ENCODE assay signal across 9 cellular contexts in the genomic region with DNA sequence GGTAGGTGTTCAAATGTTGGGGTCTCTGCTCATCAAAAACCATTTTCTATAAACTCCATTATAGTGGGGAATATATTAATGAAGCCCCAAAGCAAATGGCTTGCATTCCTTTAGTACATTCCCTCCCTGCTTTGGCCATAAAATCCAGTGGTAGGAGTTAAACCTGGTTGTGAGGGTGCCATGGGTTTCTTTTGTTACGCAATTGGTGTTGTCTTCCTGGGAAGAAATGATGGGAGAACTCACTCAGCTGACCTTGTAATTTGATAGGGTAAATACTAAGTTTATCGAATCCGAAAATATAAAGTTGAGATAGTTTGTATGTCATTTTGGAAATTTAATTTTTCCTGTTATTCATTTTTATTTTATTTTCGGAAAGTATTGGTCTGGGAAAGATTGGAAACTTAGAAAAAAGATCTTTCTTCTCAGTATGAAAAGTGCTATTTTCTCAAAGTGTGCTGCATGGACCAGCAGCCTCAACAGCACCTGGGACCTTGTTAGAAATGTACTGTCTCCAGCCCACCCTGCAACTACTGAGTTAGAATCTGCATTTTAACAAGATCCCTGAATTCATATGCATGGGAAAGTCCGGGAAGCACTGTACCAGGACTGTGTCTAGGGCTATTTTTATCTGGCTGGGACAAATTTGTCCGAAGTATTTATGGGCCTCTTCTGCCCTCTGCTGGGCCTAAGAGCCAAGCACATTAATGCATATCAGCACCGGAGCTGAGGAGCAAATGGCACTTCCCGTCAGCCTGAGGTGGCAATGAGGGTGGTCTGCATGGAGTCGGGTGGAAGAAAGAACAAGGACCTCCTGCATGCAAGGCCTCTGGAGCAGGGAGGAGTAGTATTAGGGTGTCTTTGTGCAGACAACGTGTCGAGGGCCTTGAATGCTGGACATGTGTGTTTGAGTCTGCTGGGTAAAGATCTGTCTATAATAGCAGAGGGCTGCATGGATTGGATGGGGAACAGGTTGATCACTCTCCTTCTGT. TPM values are rescaled to one million over a fixed set of nuclear protein-coding genes. Genes with fewer than 3 reads are reported as not detected.
DNase-seq lines count a peak whose midpoint lies in the region; ATAC-seq and TF ChIP-seq lines count a peak whose summit lies in the region.
"Had no signal": no experiment of that assay in that cellular context is flagged by ENCODE, and none has a peak within 500 bp of the region (broad histone marks: within the 10 kb centered on the region; RNA-seq: fewer than 3 reads in every experiment).

No MANE protein-coding gene starts in this region.

- H3K27me3 Mint-ChIP-seq in CD4-positive, CD25-positive, alpha-beta regulatory T cell: peaks cover 5% of the 10 kb centered on the region
- H3K27me3 Mint-ChIP-seq in activated CD8-positive, alpha-beta memory T cell treated with anti-CD3 and anti-CD28 coated beads, Interleukin-2, amount 10 ng/mL, durations not matched to agents 7 days and 5 days: peaks cover 17% of the 10 kb centered on the region
- H3K27me3 Mint-ChIP-seq: IgD-negative memory B cell had no signal

- no peak overlapping the region for H3K4me3 ChIP-seq in CD4-positive, CD25-positive, alpha-beta regulatory T cell (ENCODE audit: low read depth, low read length)
- H3K4me3 ChIP-seq in epithelial cell of proximal tubule (ENCODE audit: low read depth, low read length): no peak overlapping the region

- H3K9me3 Mint-ChIP-seq in CD4-positive, CD25-positive, alpha-beta regulatory T cell: peaks cover 0 to 4% (median 0%) of the 10 kb centered on the region in 7 donors
- no peaks in the 10 kb centered on the region for H3K9me3 Mint-ChIP-seq in activated CD8-positive, alpha-beta memory T cell treated with anti-CD3 and anti-CD28 coated beads, Interleukin-2, amount 10 ng/mL, durations not matched to agents 7 days and 5 days (ENCODE audit: low read depth)

- H3K27ac Mint-ChIP-seq in CD4-positive, CD25-positive, alpha-beta regulatory T cell: no peak overlapping the region
- H3K27ac Mint-ChIP-seq in activated CD8-positive, alpha-beta memory T cell treated with anti-CD3 and anti-CD28 coated beads, Interleukin-2, amount 10 ng/mL, durations not matched to agents 7 days and 5 days: no peak overlapping the region
- H3K27ac Mint-ChIP-seq: IgD-negative memory B cell had no signal

- no peak overlapping the region for H3K4me3 Mint-ChIP-seq in CD4-positive, CD25-positive, alpha-beta regulatory T cell
- no peak overlapping the region for H3K4me3 Mint-ChIP-seq in activated CD8-positive, alpha-beta memory T cell treated with anti-CD3 and anti-CD28 coated beads, Interleukin-2, amount 10 ng/mL, durations not matched to agents 7 days and 5 days
- H3K4me3 Mint-ChIP-seq: IgD-negative memory B cell had no signal

- no peaks in the 10 kb centered on the region for H3K9me3 ChIP-seq in CD4-positive, CD25-positive, alpha-beta regulatory T cell (ENCODE audit: control insufficient read depth in 2 of 2, low read length in 2 of 2)

- no peaks in the 10 kb centered on the region for H3K27me3 ChIP-seq in CD4-positive, CD25-positive, alpha-beta regulatory T cell (ENCODE audit: control insufficient read depth, insufficient read depth, low read length)

- no peaks in the 10 kb centered on the region for H3K36me3 Mint-ChIP-seq in CD4-positive, CD25-positive, alpha-beta regulatory T cell
- H3K36me3 Mint-ChIP-seq in activated CD8-positive, alpha-beta memory T cell treated with anti-CD3 and anti-CD28 coated beads, Interleukin-2, amount 10 ng/mL, durations not matched to agents 7 days and 5 days: no peaks in the 10 kb centered on the region
- H3K36me3 Mint-ChIP-seq: IgD-negative memory B cell had no signal

- CTCF ChIA-PET in activated CD8-positive, alpha-beta memory T cell treated with anti-CD3 and anti-CD28 coated beads, Interleukin-2, amount 10 ng/mL, durations not matched to agents 7 days and 5 days (lab: Charles Lee): interaction anchor here (0.6 to 3.4 kb wide), 42 partner anchors 8 to 539 kb away, joined by 3 to 13 read pairs (median 4); no protein-coding TSS in a partner anchor

- no peak overlapping the region for H3K27ac ChIP-seq in CD4-positive, CD25-positive, alpha-beta regulatory T cell (ENCODE audit: insufficient read depth, low read length, poor library complexity, severe bottlenecking)

- DNase-seq in CD4-positive, CD25-positive, alpha-beta regulatory T cell: peak; percentile 45 to 71 (median 59)
- DNase-seq in NOMO-1 treated with DMSO at 0.1 percent for 48 hours (lab: John Stamatoyannopoulos, UW; ENCODE audit: unreplicated experiment): peak; percentile 24
- peak; percentile 66 for DNase-seq in activated CD8-positive, alpha-beta memory T cell treated with anti-CD3 and anti-CD28 coated beads, Interleukin-2, amount 10 ng/mL, durations not matched to agents 7 days and 5 days
- peak; percentile 33 for DNase-seq in epithelial cell of proximal tubule (ENCODE audit: low read depth)
- DNase-seq in myocyte (ENCODE audit: low read depth): peak; percentile 80
- DNase-seq in stimulated activated CD8-positive, alpha-beta memory T cell treated with anti-CD3 and anti-CD28 coated beads, Interleukin-7, amount 100 ng/mL, for 1 hour (ENCODE audit: low read depth in 2 of 2): peak; percentile 25 to 27

- H3K4me1 Mint-ChIP-seq in CD4-positive, CD25-positive, alpha-beta regulatory T cell: peaks cover 0 to 5% (median 2%) of the 10 kb centered on the region in 4 donors
- H3K4me1 Mint-ChIP-seq in activated CD8-positive, alpha-beta memory T cell treated with anti-CD3 and anti-CD28 coated beads, Interleukin-2, amount 10 ng/mL, durations not matched to agents 7 days and 5 days: peaks cover 2% of the 10 kb centered on the region

- TF ChIP-seq CTCF in epithelial cell of proximal tubule (conservative IDR thresholded peaks at IDR 0.05; ENCODE audit: low read depth, low read length): peak; percentile 85

- ATAC-seq in CD4-positive, CD25-positive, alpha-beta regulatory T cell (ENCODE audit: low read depth in 2 of 2): peak; percentile 71 to 76
- ATAC-seq in HG03354 (IDR thresholded peaks at IDR 0.05; ENCODE audit: poor library complexity, severe bottlenecking, unreplicated experiment) (peak; percentile 50), GM19324 (IDR thresholded peaks at IDR 0.05; ENCODE audit: low FRiP score, unreplicated experiment) (no peak)
- peak; percentile 87 for ATAC-seq in activated CD8-positive, alpha-beta memory T cell treated with anti-CD3 and anti-CD28 coated beads, Interleukin-2, amount 10 ng/mL, durations not matched to agents 7 days and 5 days

- H3K36me3 ChIP-seq in CD4-positive, CD25-positive, alpha-beta regulatory T cell (ENCODE audit: control insufficient read depth, insufficient read depth, low read length): no peaks in the 10 kb centered on the region

- no peaks in the 10 kb centered on the region for H3K4me1 ChIP-seq in CD4-positive, CD25-positive, alpha-beta regulatory T cell (ENCODE audit: control insufficient read depth, insufficient read depth, low read length, poor library complexity, severe bottlenecking)

RNA-seq across cellular contexts. Expression of a gene that starts 54.7 kb away (rescaled TPM):
- not detected for total RNA-seq in CD4-positive, CD25-positive, alpha-beta regulatory T cell
- not detected for polyA plus RNA-seq in CD4-positive, CD25-positive, alpha-beta regulatory T cell
- total RNA-seq in activated CD8-positive, alpha-beta memory T cell treated with anti-CD3 and anti-CD28 coated beads, Interleukin-2, amount 10 ng/mL, durations not matched to agents 7 days and 5 days: 1 to 10 TPM; 2.5 to 3.7 TPM
- total RNA-seq in epithelial cell of proximal tubule: 3.0 and 5.2 TPM in 2 replicates
- 0.47 and 1.8 TPM in 2 replicates for total RNA-seq in myocyte
- polyA plus RNA-seq in myocyte (2012): 0.49 TPM

Comparison
In these comparisons a context has a peak if more than half of its experiments do, and no peak if none do; other contexts are left out.
1. DNase-seq: peak in every context shown above with its lines; median percentile 80 in myocyte; 66 in activated CD8-positive, alpha-beta memory T cell treated with anti-CD3 and anti-CD28 coated beads, Interleukin-2, amount 10 ng/mL, durations not matched to agents 7 days and 5 days; 59 in CD4-positive, CD25-positive, alpha-beta regulatory T cell; 33 in epithelial cell of proximal tubule; 26 in stimulated activated CD8-positive, alpha-beta memory T cell treated with anti-CD3 and anti-CD28 coated beads, Interleukin-7, amount 100 ng/mL, for 1 hour; 24 in NOMO-1 treated with DMSO at 0.1 percent for 48 hours.